ENCODE assay signal across 8 cellular contexts in genomic region chr17:2400474-2400866, GRCh38. TPM values are rescaled to one million over a fixed set of nuclear protein-coding genes. Genes with fewer than 3 reads are reported as not detected.
A peak's percentile ranks its signal among the peaks of the same experiment; 100 is the strongest.
DNase-seq lines count a peak whose midpoint lies in the region; ATAC-seq and TF ChIP-seq lines count a peak whose summit lies in the region.

No MANE protein-coding gene starts in this region.

- H3K27me3 ChIP-seq in ectodermal cell (ENCODE audit: control insufficient read depth, insufficient read depth, low read length, poor library complexity, severe bottlenecking) (peaks cover 5% of the 10 kb centered on the region), mononuclear cell (ENCODE audit: insufficient read depth, low read length) (no peaks in the 10 kb centered on the region), stomach (no peaks in the 10 kb centered on the region)

- TF ChIP-seq CTCF in stomach (IDR thresholded peaks at IDR 0.05) = no peak

- intact Hi-C loops in stomach (cut with DNase I; ENCODE audit: low total_unique reads) = no loop called here

- no peak for ATAC-seq in HG03442 (IDR thresholded peaks at IDR 0.05; ENCODE audit: unreplicated experiment)
- no peak for ATAC-seq in GM21723 (IDR thresholded peaks at IDR 0.05; ENCODE audit: unreplicated experiment)

- H3K4me1 ChIP-seq in ectodermal cell (ENCODE audit: control insufficient read depth, insufficient read depth, low read length) (peaks cover 38% of the 10 kb centered on the region), mononuclear cell (ENCODE audit: insufficient read depth, low read length) (peaks cover 73% of the 10 kb centered on the region), stomach (peaks cover 68 to 73% (median 70%) of the 10 kb centered on the region in 4 donors)

- no peaks in the 10 kb centered on the region for H3K9me3 ChIP-seq in ectodermal cell (ENCODE audit: control insufficient read depth, low read length)
- H3K9me3 ChIP-seq in mononuclear cell (ENCODE audit: low read depth, low read length) = no peaks in the 10 kb centered on the region
- no peaks in the 10 kb centered on the region for H3K9me3 ChIP-seq in stomach

- TF ChIP-seq POLR2A in stomach (IDR thresholded peaks at IDR 0.05) = no peak

- TF ChIP-seq EP300 in stomach (IDR thresholded peaks at IDR 0.05) = no peak

- H3K36me3 ChIP-seq in ectodermal cell (ENCODE audit: control insufficient read depth, insufficient read depth, low read length) (no peaks in the 10 kb centered on the region), stomach (no peaks in the 10 kb centered on the region)

- DNase-seq in GDM1 (lab: John Stamatoyannopoulos, UW) = peak; percentile 22
- DNase-seq in NAMALWA (ENCODE audit: low spot score) = peak; percentile 64
- peak; percentile 51 to 53 for DNase-seq in activated CD4-positive, alpha-beta T cell treated with anti-CD3 and anti-CD28 coated beads, Interleukin-2, amount 50 U/mL, for 4 hours
- peak; percentile 54 for DNase-seq in stomach

- peak overlapping the region; percentile 95 for H3K4me3 ChIP-seq in ectodermal cell (ENCODE audit: insufficient read depth, low read depth, low read length)
- H3K4me3 ChIP-seq in mononuclear cell (ENCODE audit: low read length) = peak overlapping the region; percentile 100
- H3K4me3 ChIP-seq in stomach = peak overlapping the region; percentile 73 to 97 (median 88)

- H3K27ac ChIP-seq in ectodermal cell (ENCODE audit: insufficient read depth, low read depth, low read length, poor library complexity, severe bottlenecking) (peak overlapping the region; percentile 95), stomach (peak overlapping the region; percentile 98 to 100 (median 99))

- WGBS in ectodermal cell, 2 experiments = 0% methylated on average over 42 of the region's 43 CpGs
- WGBS in stomach, 5 donors = 0 to 1% (median 0%) methylated on average over 24 to 43 of the region's 43 CpGs

RNA-seq across cellular contexts. Expression of gene MNT, which starts 0.4 kb away (rescaled TPM):
- polyA plus RNA-seq in ectodermal cell (2013, experiment 1 of 4) = 22.9 TPM
- 22.5 TPM for polyA plus RNA-seq in ectodermal cell (2013, experiment 2 of 4)
- polyA plus RNA-seq in ectodermal cell (2013, experiment 3 of 4) = 17.3 TPM
- polyA plus RNA-seq in ectodermal cell (2013, experiment 4 of 4) = 18.3 TPM
- total RNA-seq in mononuclear cell = 18.1 TPM
- total RNA-seq in stomach = 10 to 100 TPM in 3 of 5 donors, 1 to 10 TPM in 2; 3.5 to 55.8 (median 18.2) TPM
- 1 to 10 TPM; 5.2 to 7.9 (median 7.3) TPM for polyA plus RNA-seq in stomach
